In genomic region chr10:84335516-84335915, GRCh38 we compare ENCODE assay signal across 23 cellular contexts. TPM values are rescaled to one million over a fixed set of nuclear protein-coding genes. Genes with fewer than 3 reads are reported as not detected.
DNase-seq lines count a peak whose midpoint lies in the region; ATAC-seq, FAIRE-seq and TF ChIP-seq lines count a peak whose summit lies in the region.
"Had no signal": no experiment of that assay in that cellular context is flagged by ENCODE, and none has a peak within 500 bp of the region (broad histone marks: within the 10 kb centered on the region; RNA-seq: fewer than 3 reads in every experiment).

No MANE protein-coding gene starts in this region.

- CTCF ChIA-PET in CD4-positive, alpha-beta memory T cell (lab: Charles Lee; ENCODE audit: partially characterized antibody) = interaction anchor here (0.9 to 5.4 kb wide), 5 partner anchors 10 to 201 kb away, joined by 4 to 71 read pairs (median 8); no protein-coding TSS in a partner anchor
- CTCF ChIA-PET in K562 (lab: Yijun Ruan, JAX; ENCODE audit: low intra/inter-chr PET ratio) = no interaction called here

- TF ChIP-seq CTCF in NB4 (IDR thresholded peaks at IDR 0.05; ENCODE audit: low read depth, low read length) (no peak), K562 (IDR thresholded peaks at IDR 0.05 in 2 of 3, conservative IDR thresholded peaks at IDR 0.05 in 1 of 3; ENCODE audit: insufficient read depth in 2 of 3, low read depth in 1 of 3, low read length in 3 of 3) (no peak)

- in situ Hi-C loops in K562 (cut with MboI) = no loop called here

- no peak for TF ChIP-seq EP300 in K562 (IDR thresholded peaks at IDR 0.05; ENCODE audit: low read length)

- no peaks in the 10 kb centered on the region for H3K27me3 Mint-ChIP-seq in CD4-positive, alpha-beta memory T cell
- H3K27me3 Mint-ChIP-seq in stimulated activated memory B cell treated with anti-CD40 and anti-IgM and Interleukin-4, amounts not matched to agents 10 μg/mL and 1 μg/mL and 100 μg/mL, for 72 hours = no peaks in the 10 kb centered on the region
- H3K27me3 Mint-ChIP-seq: activated naive CD8-positive, alpha-beta T cell; effector memory CD8-positive, alpha-beta T cell had no signal

- H3K36me3 Mint-ChIP-seq in CD4-positive, alpha-beta memory T cell = peaks cover 2% of the 10 kb centered on the region in 2 donors
- peaks cover 10% of the 10 kb centered on the region for H3K36me3 Mint-ChIP-seq in stimulated activated memory B cell treated with anti-CD40 and anti-IgM and Interleukin-4, amounts not matched to agents 10 μg/mL and 1 μg/mL and 100 μg/mL, for 72 hours

- no peak for FAIRE-seq in K562 (lab: Jason Lieb, UNC)
- FAIRE-seq: astrocyte, HepG2 had no signal

- H3K4me3 ChIP-seq in CD4-positive, alpha-beta memory T cell (ENCODE audit: low read length in 2 of 2) = no peak overlapping the region
- H3K4me3 ChIP-seq in NB4 (ENCODE audit: low read depth, low read length) (no peak overlapping the region), K562 (no peak overlapping the region)
- H3K4me3 ChIP-seq: esophagus squamous epithelium, left lung, thoracic aorta had no signal

- H3K27me3 ChIP-seq in CD4-positive, alpha-beta memory T cell (ENCODE audit: insufficient read depth, low read length) = no peaks in the 10 kb centered on the region
- no peaks in the 10 kb centered on the region for H3K27me3 ChIP-seq in K562 (ENCODE audit: control insufficient read depth in 2 of 2, insufficient read depth in 2 of 2, low read length in 2 of 2)
- H3K27me3 ChIP-seq: esophagus squamous epithelium, left lung had no signal

- H3K36me3 ChIP-seq in CD4-positive, alpha-beta memory T cell (ENCODE audit: insufficient read depth, low read length) = no peaks in the 10 kb centered on the region
- no peaks in the 10 kb centered on the region for H3K36me3 ChIP-seq in K562 (ENCODE audit: control insufficient read depth, insufficient read depth, low read length)
- H3K36me3 ChIP-seq: esophagus squamous epithelium, left lung, thoracic aorta had no signal

- POLR2A ChIA-PET in CD4-positive, alpha-beta memory T cell (lab: Charles Lee; ENCODE audit: partially characterized antibody) = interaction anchor here (1.0 kb wide), 1 partner anchor 27 kb away, joined by 3 read pairs; no protein-coding TSS in a partner anchor
- POLR2A ChIA-PET in K562 (lab: Yijun Ruan, JAX) = interaction anchor here (0.5 to 1.3 kb wide), 6 partner anchors 42 to 268 kb away, joined by 3 to 4 read pairs (median 3); no protein-coding TSS in a partner anchor

- no peak for TF ChIP-seq POLR2A in NB4 (IDR thresholded peaks at IDR 0.05; ENCODE audit: extremely low read depth, insufficient read length)
- TF ChIP-seq POLR2A in K562 (conservative IDR thresholded peaks at IDR 0.05) = no peak

- no TSS peak for BruUV-seq in K562 (replicated peaks; lab: Mats Ljungman, UMichigan)

- H3K79me2 ChIP-seq in K562 (ENCODE audit: control insufficient read depth, insufficient read depth, low read length) = peaks cover 15% of the 10 kb centered on the region; the same call in 1 of the 3 replicates

- DNase-seq in CD4-positive, alpha-beta memory T cell = no peak
- DNase-seq in NB4 (ENCODE audit: low read depth) (peak; percentile 29), K562 (ENCODE audit: extremely low read depth in 1 of 4, low spot score in 3 of 4) (no peak), left ventricle myocardium superior (no peak), superior temporal gyrus (ENCODE audit: extremely low spot score) (no peak), posterior cingulate gyrus (no peak), SIG-M5 (lab: John Stamatoyannopoulos, UW) (no peak)
- DNase-seq: activated CD4-positive, CD25-positive, alpha-beta regulatory T cell treated with anti-CD3 and anti-CD28 coated beads, Interleukin-2, amount 50 U/mL, for 72 hours; effector memory CD8-positive, alpha-beta T cell; esophagus squamous epithelium; left lung; NCI-H1436; NCI-H2107; NCI-H510A; nephron progenitor cell; SW 1271 had no signal

- H3K9ac ChIP-seq in K562 (ENCODE audit: insufficient read depth in 1 of 2, low read depth in 2 of 2, low read length in 2 of 2) = no peak overlapping the region

- 35% methylated on average over 3 of the region's 3 CpGs for WGBS in K562 (ENCODE audit: insufficient coverage, low coverage, missing lambda C conversion rate)

- H3K4me2 ChIP-seq in K562 (ENCODE audit: insufficient read depth, low read length) = no peak overlapping the region

- H3K9me3 Mint-ChIP-seq in CD4-positive, alpha-beta memory T cell = no peaks in the 10 kb centered on the region
- H3K9me3 Mint-ChIP-seq in stimulated activated memory B cell treated with anti-CD40 and anti-IgM and Interleukin-4, amounts not matched to agents 10 μg/mL and 1 μg/mL and 100 μg/mL, for 72 hours = no peaks in the 10 kb centered on the region
- H3K9me3 Mint-ChIP-seq: effector memory CD8-positive, alpha-beta T cell; nephron progenitor cell had no signal

- H2AFZ ChIP-seq in K562 (ENCODE audit: low read depth, low read length) = no peak overlapping the region

- no peak for TF ChIP-seq RAD21 in K562 (CRISPR knock-in tag; conservative IDR thresholded peaks at IDR 0.05 in 1 of 2, IDR thresholded peaks at IDR 0.05 in 1 of 2)

- no peaks in the 10 kb centered on the region for H3K9me1 ChIP-seq in K562 (ENCODE audit: control insufficient read depth, insufficient read depth, low read length)

- H3K4me1 ChIP-seq in CD4-positive, alpha-beta memory T cell (ENCODE audit: insufficient read depth, low read length) = peaks cover 85% of the 10 kb centered on the region
- peaks cover 0 to 16% of the 10 kb centered on the region in 2 experiments; a peak in 4 of 5 replicates for H3K4me1 ChIP-seq in K562 (replicated peaks in 1 of 2; ENCODE audit: control insufficient read depth in 2 of 2, insufficient read depth in 2 of 2, low read length in 2 of 2)

- H3K27ac ChIP-seq in CD4-positive, alpha-beta memory T cell (ENCODE audit: low read depth, low read length) = no peak overlapping the region
- H3K27ac ChIP-seq in K562 (ENCODE audit: extremely low read depth, low read depth, low read length) = no peak overlapping the region
- H3K27ac ChIP-seq: esophagus squamous epithelium, HL-60, left lung, thoracic aorta had no signal

- intact Hi-C loops in CD4-positive, alpha-beta memory T cell (cut with micrococcal nuclease) = loop anchor here (2.0 kb wide), 1 partner anchor 71 kb away; no protein-coding TSS in a partner anchor
- intact Hi-C loops in K562 (cut with micrococcal nuclease) = no loop called here
- intact Hi-C loops in left ventricle myocardium superior (cut with micrococcal nuclease) = no loop called here
- intact Hi-C loops in posterior cingulate gyrus (cut with DNase I) = no loop called here

- H3K4me3 Mint-ChIP-seq in CD4-positive, alpha-beta memory T cell = no peak overlapping the region
- H3K4me3 Mint-ChIP-seq in stimulated activated memory B cell treated with anti-CD40 and anti-IgM and Interleukin-4, amounts not matched to agents 10 μg/mL and 1 μg/mL and 100 μg/mL, for 72 hours = no peak overlapping the region
- H3K4me3 Mint-ChIP-seq: CD14-positive monocyte, nephron progenitor cell had no signal

- H4K20me1 ChIP-seq in K562 (replicated peaks; ENCODE audit: control insufficient read depth, insufficient read depth, low read length) = peaks cover 7% of the 10 kb centered on the region; the same call in 1 of the 2 replicates

- no peaks in the 10 kb centered on the region for H3K9me3 ChIP-seq in CD4-positive, alpha-beta memory T cell (ENCODE audit: control insufficient read depth in 1 of 2, low read length in 2 of 2)
- H3K9me3 ChIP-seq in K562 (replicated peaks; ENCODE audit: control insufficient read depth, insufficient read depth, low read depth, low read length) = no peaks in the 10 kb centered on the region
- H3K9me3 ChIP-seq: esophagus squamous epithelium, left lung, thoracic aorta had no signal

- ATAC-seq in K562 = no peak
- ATAC-seq in left ventricle myocardium superior = peak; percentile 81
- ATAC-seq in stimulated activated memory B cell treated with anti-CD40 and anti-IgM and Interleukin-4, amounts not matched to agents 10 μg/mL and 1 μg/mL and 100 μg/mL, for 72 hours = no peak
- ATAC-seq: effector memory CD8-positive, alpha-beta T cell; HepG2; left lung had no signal

- H3K4me1 Mint-ChIP-seq in CD4-positive, alpha-beta memory T cell = peaks cover 30 to 52% (median 39%) of the 10 kb centered on the region in 4 donors
- H3K4me1 Mint-ChIP-seq in stimulated activated memory B cell treated with anti-CD40 and anti-IgM and Interleukin-4, amounts not matched to agents 10 μg/mL and 1 μg/mL and 100 μg/mL, for 72 hours = peaks cover 37% of the 10 kb centered on the region

- peak overlapping the region in 4 of 7 donors; percentile 64 to 100 (median 94) for H3K27ac Mint-ChIP-seq in CD4-positive, alpha-beta memory T cell
- H3K27ac Mint-ChIP-seq in stimulated activated memory B cell treated with anti-CD40 and anti-IgM and Interleukin-4, amounts not matched to agents 10 μg/mL and 1 μg/mL and 100 μg/mL, for 72 hours = no peak overlapping the region
- H3K27ac Mint-ChIP-seq: CD14-positive monocyte; effector memory CD8-positive, alpha-beta T cell had no signal

TF ChIP-seq in K562, 482 proteins besides CTCF, POLR2A, EP300 and RAD21:
- no peak for TF ChIP-seq GATAD2A (IDR thresholded peaks at IDR 0.05)
- TF ChIP-seq CEBPB (tag; IDR thresholded peaks at IDR 0.05) = peak; percentile 7; the same call in 1 of the 2 replicates

RNA-seq across cellular contexts. Expression of gene CCSER2, which starts 7.1 kb away (rescaled TPM):
- total RNA-seq in CD4-positive, alpha-beta memory T cell = 100 to 1,000 TPM; 144 to 151 TPM
- polyA plus RNA-seq in CD4-positive, alpha-beta memory T cell = 10 to 100 TPM; 89.8 to 93.3 TPM
- 14.7 and 55.1 TPM in 2 replicates for total RNA-seq in K562 (2011; cell fraction: chromatin; rRNA removed; ENCODE audit: low replicate concordance)
- total RNA-seq in K562 (2011; cell fraction: nucleolus; rRNA removed) = 6.0 and 8.9 TPM in 2 replicates
- total RNA-seq in K562 (2011; cell fraction: nucleoplasm; rRNA removed) = 11.3 and 12.2 TPM in 2 replicates
- total RNA-seq in K562 (2014; rRNA removed) (5.6 and 6.7 TPM in 2 replicates), K562 (2014; rRNA removed; fragmentation: Illumina TruSeq; extraction: Trizol) (12.0 and 13.9 TPM in 2 replicates), K562 (2015; rRNA removed; fragmentation: Illumina TruSeq; extraction: Trizol) (11.6 and 13.1 TPM in 2 replicates), K562 (2021) (14.1 and 15.1 TPM in 2 replicates), left ventricle myocardium superior (163 TPM)
- polyA plus RNA-seq in K562 (2011; rRNA removed) (14.8 and 16.7 TPM in 2 replicates), K562 (2014; fragmentation: Illumina TruSeq; extraction: Trizol) (7.0 and 9.7 TPM in 2 replicates), K562 (2014; fragmentation: Nextera tagmentation; extraction: Ambion mirVana) (1 to 10 TPM; 2.7 to 2.9 TPM), K562 (2014; rRNA removed) (3.1 and 4.0 TPM in 2 replicates)
- polyA plus RNA-seq in K562 (2011; cell fraction: cytosol; rRNA removed) = 3.2 and 6.6 TPM in 2 replicates
- polyA plus RNA-seq in K562 (2011; cell fraction: nucleus; rRNA removed) = 4.8 and 9.8 TPM in 2 replicates
- polyA plus RNA-seq in K562 (2012) = 5.9 and 7.7 TPM in 2 replicates
- 31.4 and 46.2 TPM in 2 replicates for polyA minus RNA-seq in K562 (2011; rRNA and poly(A)+ RNA removed)
- polyA minus RNA-seq in K562 (2011; cell fraction: cytosol; rRNA and poly(A)+ RNA removed) = 10.7 and 26.6 TPM in 2 replicates
- 18.3 and 50.9 TPM in 2 replicates for polyA minus RNA-seq in K562 (2011; cell fraction: nucleus; rRNA and poly(A)+ RNA removed)
